In genomic region chr13:42396901-42397670, GRCh38 we compare ENCODE assay signal across 18 cellular contexts.
DNase-seq lines count a peak whose midpoint lies in the region; ATAC-seq, FAIRE-seq and TF ChIP-seq lines count a peak whose summit lies in the region.
"Had no signal": no experiment of that assay in that cellular context is flagged by ENCODE, and none has a peak within 500 bp of the region (broad histone marks: within the 10 kb centered on the region; RNA-seq: fewer than 3 reads in every experiment).

No MANE protein-coding gene starts in this region.

- POLR2A ChIA-PET in activated CD8-positive, alpha-beta T cell treated with anti-CD3 and anti-CD28 coated beads for 36 hours (lab: Charles Lee) = interaction anchor here (0.6 to 10.1 kb wide), 13 partner anchors 10 to 1900 kb away, joined by 3 to 192 read pairs (median 4); partner anchors contain the start of gene AKAP11
- POLR2A ChIA-PET in WTC11 (lab: Charles Lee) = no interaction called here

- peaks cover 6% of the 10 kb centered on the region for H3K9me3 Mint-ChIP-seq in activated CD8-positive, alpha-beta T cell treated with anti-CD3 and anti-CD28 coated beads for 36 hours
- H3K9me3 Mint-ChIP-seq in WTC11 = 0 out of 2 replicates have a peak, but pooled peaks cover 6% of the 10 kb centered on the region
- H3K9me3 Mint-ChIP-seq: mesothelial cell of epicardium had no signal

- TF ChIP-seq POLR2A in GM12891 (IDR thresholded peaks at IDR 0.05; ENCODE audit: low read depth, low read length) = no peak

- no peaks in the 10 kb centered on the region for H3K27me3 Mint-ChIP-seq in activated CD8-positive, alpha-beta T cell treated with anti-CD3 and anti-CD28 coated beads for 36 hours
- H3K27me3 Mint-ChIP-seq in WTC11 (ENCODE audit: low read depth) = no peaks in the 10 kb centered on the region; the same call in 1 of the 2 replicates

- intact Hi-C loops in activated CD8-positive, alpha-beta T cell treated with anti-CD3 and anti-CD28 coated beads for 36 hours (cut with micrococcal nuclease) = loop anchor here (5.0 to 10.0 kb wide), 2 partner anchors 62 to 100 kb away; no protein-coding TSS in a partner anchor

- CTCF ChIA-PET in activated CD8-positive, alpha-beta T cell treated with anti-CD3 and anti-CD28 coated beads for 36 hours (lab: Charles Lee) = interaction anchor here (1.5 kb wide), 1 partner anchor 63 kb away, joined by 4 read pairs; no protein-coding TSS in a partner anchor
- CTCF ChIA-PET in WTC11 (lab: Charles Lee) = no interaction called here

- peaks cover 82% of the 10 kb centered on the region for H3K4me1 Mint-ChIP-seq in activated CD8-positive, alpha-beta T cell treated with anti-CD3 and anti-CD28 coated beads for 36 hours (ENCODE audit: low read depth)
- H3K4me1 Mint-ChIP-seq in WTC11 = peaks cover 13% of the 10 kb centered on the region
- H3K4me1 Mint-ChIP-seq: mesothelial cell of epicardium had no signal

- DNase-seq in Ammon's horn (ENCODE audit: low spot score) (peak; percentile 28), GM12891 (ENCODE audit: insufficient read length, low spot score) (no peak), fibroblast of the aortic adventitia (ENCODE audit: low read depth) (peak; percentile 15), dedifferentiated amniotic fluid mesenchymal stem cell (ENCODE audit: extremely low spot score) (no peak), NCI-H345 treated with DMSO at 0.1 percent for 48 hours (lab: John Stamatoyannopoulos, UW; ENCODE audit: unreplicated experiment) (no peak), WTC11 (ENCODE audit: low spot score) (no peak)
- DNase-seq in activated CD8-positive, alpha-beta T cell treated with anti-CD3 and anti-CD28 coated beads for 36 hours = peak; percentile 40
- DNase-seq: adrenal gland, cerebellar nuclear complex, GOT3, head of caudate nucleus, MM.1S, NCI-H2081 treated with DMSO at 0.1 percent for 48 hours, NCI-H748 treated with DMSO at 0.1 percent for 48 hours, occipital lobe had no signal

- no peak for TF ChIP-seq CTCF in activated CD8-positive, alpha-beta T cell treated with anti-CD3 and anti-CD28 coated beads for 36 hours (IDR thresholded peaks at IDR 0.05)
- no peak for TF ChIP-seq CTCF in fibroblast of the aortic adventitia (IDR thresholded peaks at IDR 0.05; ENCODE audit: insufficient read depth, low read length)
- no peak for TF ChIP-seq CTCF in WTC11 (IDR thresholded peaks at IDR 0.05)

- peaks cover 55% of the 10 kb centered on the region for H3K36me3 Mint-ChIP-seq in activated CD8-positive, alpha-beta T cell treated with anti-CD3 and anti-CD28 coated beads for 36 hours (ENCODE audit: low read depth)
- no peaks in the 10 kb centered on the region for H3K36me3 Mint-ChIP-seq in WTC11
- H3K36me3 Mint-ChIP-seq: mesothelial cell of epicardium had no signal

- peak overlapping the region; percentile 99 for H3K27ac Mint-ChIP-seq in activated CD8-positive, alpha-beta T cell treated with anti-CD3 and anti-CD28 coated beads for 36 hours
- H3K27ac Mint-ChIP-seq in WTC11 = no peak overlapping the region
- H3K27ac Mint-ChIP-seq: mesothelial cell of epicardium had no signal

- no peak overlapping the region for H3K4me3 ChIP-seq in fibroblast of the aortic adventitia (ENCODE audit: low read depth, low read length)
- H3K4me3 ChIP-seq: adrenal gland had no signal

- FAIRE-seq in GM12891 (lab: Jason Lieb, UNC) = peak; percentile 43
- FAIRE-seq: keratinocyte had no signal

- no peak for ATAC-seq in activated CD8-positive, alpha-beta T cell treated with anti-CD3 and anti-CD28 coated beads for 36 hours
- ATAC-seq in WTC11 (no peak), GM21786 (IDR thresholded peaks at IDR 0.05; ENCODE audit: unreplicated experiment) (no peak)

- H3K4me3 Mint-ChIP-seq in activated CD8-positive, alpha-beta T cell treated with anti-CD3 and anti-CD28 coated beads for 36 hours = peak overlapping the region; percentile 78
- H3K4me3 Mint-ChIP-seq in WTC11 = no peak overlapping the region
- H3K4me3 Mint-ChIP-seq: mesothelial cell of epicardium had no signal

TF ChIP-seq in GM12891, 5 proteins besides CTCF, POLR2A, EP300 and RAD21:
- TF ChIP-seq PAX5 (IDR thresholded peaks at IDR 0.05; ENCODE audit: insufficient read depth, low read length, severe bottlenecking) (no peak), POU2F2 (IDR thresholded peaks at IDR 0.05; ENCODE audit: low read depth, low read length) (no peak), SPI1 (IDR thresholded peaks at IDR 0.05; ENCODE audit: low read depth, low read length) (no peak)

TF ChIP-seq in WTC11, 78 proteins besides CTCF, POLR2A, EP300 and RAD21:
- TF ChIP-seq CREB1 (CRISPR knock-in tag; IDR thresholded peaks at IDR 0.05) = no peak
- TF ChIP-seq, protein P1, sequence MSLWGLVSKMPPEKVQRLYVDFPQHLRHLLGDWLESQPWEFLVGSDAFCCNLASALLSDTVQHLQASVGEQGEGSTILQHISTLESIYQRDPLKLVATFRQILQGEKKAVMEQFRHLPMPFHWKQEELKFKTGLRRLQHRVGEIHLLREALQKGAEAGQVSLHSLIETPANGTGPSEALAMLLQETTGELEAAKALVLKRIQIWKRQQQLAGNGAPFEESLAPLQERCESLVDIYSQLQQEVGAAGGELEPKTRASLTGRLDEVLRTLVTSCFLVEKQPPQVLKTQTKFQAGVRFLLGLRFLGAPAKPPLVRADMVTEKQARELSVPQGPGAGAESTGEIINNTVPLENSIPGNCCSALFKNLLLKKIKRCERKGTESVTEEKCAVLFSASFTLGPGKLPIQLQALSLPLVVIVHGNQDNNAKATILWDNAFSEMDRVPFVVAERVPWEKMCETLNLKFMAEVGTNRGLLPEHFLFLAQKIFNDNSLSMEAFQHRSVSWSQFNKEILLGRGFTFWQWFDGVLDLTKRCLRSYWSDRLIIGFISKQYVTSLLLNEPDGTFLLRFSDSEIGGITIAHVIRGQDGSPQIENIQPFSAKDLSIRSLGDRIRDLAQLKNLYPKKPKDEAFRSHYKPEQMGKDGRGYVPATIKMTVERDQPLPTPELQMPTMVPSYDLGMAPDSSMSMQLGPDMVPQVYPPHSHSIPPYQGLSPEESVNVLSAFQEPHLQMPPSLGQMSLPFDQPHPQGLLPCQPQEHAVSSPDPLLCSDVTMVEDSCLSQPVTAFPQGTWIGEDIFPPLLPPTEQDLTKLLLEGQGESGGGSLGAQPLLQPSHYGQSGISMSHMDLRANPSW (CRISPR knock-in tag; conservative IDR thresholded peaks at IDR 0.05; ENCODE audit: low read depth) = no peak
- TF ChIP-seq SMAD4 (CRISPR knock-in tag; IDR thresholded peaks at IDR 0.05) = no peak
- TF ChIP-seq NR1H2 (CRISPR knock-in tag; IDR thresholded peaks at IDR 0.05) = no peak
- TF ChIP-seq ZNF396 (CRISPR knock-in tag; IDR thresholded peaks at IDR 0.05; ENCODE audit: borderline replicate concordance) = no peak
- TF ChIP-seq CBFB (CRISPR knock-in tag; IDR thresholded peaks at IDR 0.05; ENCODE audit: low read depth) = no peak
- TF ChIP-seq SMAD3 (CRISPR knock-in tag; IDR thresholded peaks at IDR 0.05; ENCODE audit: borderline replicate concordance) = no peak
- TF ChIP-seq, protein P2, sequence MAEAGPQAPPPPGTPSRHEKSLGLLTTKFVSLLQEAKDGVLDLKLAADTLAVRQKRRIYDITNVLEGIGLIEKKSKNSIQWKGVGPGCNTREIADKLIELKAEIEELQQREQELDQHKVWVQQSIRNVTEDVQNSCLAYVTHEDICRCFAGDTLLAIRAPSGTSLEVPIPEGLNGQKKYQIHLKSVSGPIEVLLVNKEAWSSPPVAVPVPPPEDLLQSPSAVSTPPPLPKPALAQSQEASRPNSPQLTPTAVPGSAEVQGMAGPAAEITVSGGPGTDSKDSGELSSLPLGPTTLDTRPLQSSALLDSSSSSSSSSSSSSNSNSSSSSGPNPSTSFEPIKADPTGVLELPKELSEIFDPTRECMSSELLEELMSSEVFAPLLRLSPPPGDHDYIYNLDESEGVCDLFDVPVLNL (CRISPR knock-in tag; IDR thresholded peaks at IDR 0.05; ENCODE audit: borderline replicate concordance, low read depth) = no peak

Comparison
In these comparisons a context has a peak if more than half of its experiments do, and no peak if none do; other contexts are left out.
1. DNase-seq: peak in Ammon's horn (single experiment), activated CD8-positive, alpha-beta T cell treated with anti-CD3 and anti-CD28 coated beads for 36 hours (single experiment) and fibroblast of the aortic adventitia (single experiment); none in GM12891 (single experiment), dedifferentiated amniotic fluid mesenchymal stem cell (single experiment), NCI-H345 treated with DMSO at 0.1 percent for 48 hours (single experiment) and WTC11 (single experiment).